Comparison of ENCODE assay signal across 21 cellular contexts in the genomic region with DNA sequence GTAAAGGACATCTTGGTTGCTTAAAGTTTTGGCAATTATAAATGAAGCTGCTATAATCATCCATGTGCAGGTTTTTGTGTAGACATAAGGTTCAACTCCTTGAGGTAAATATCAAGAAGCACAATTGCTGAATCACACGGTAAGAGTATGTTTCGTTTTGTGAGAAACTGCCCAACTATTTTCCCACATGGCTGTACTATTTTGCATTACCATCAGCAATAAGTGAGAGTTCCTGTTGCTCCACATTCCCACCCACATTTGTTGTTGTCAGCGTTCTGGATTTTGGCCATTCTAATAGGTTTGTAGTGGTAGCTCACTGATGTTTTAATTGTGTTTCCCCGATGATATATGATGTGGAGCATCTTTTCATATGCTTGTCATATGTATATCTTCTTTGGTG.
"Had no signal": no experiment of that assay in that cellular context is flagged by ENCODE, and none has a peak within 500 bp of the region (broad histone marks: within the 10 kb centered on the region; RNA-seq: fewer than 3 reads in every experiment).

No MANE protein-coding gene starts in this region.

- H3K27me3 ChIP-seq: Peyer's patch, SJCRH30 had no signal

- H3K27ac ChIP-seq: Peyer's patch, SJCRH30 had no signal

- ATAC-seq: PC-3, Right ventricle myocardium inferior, SK-N-SH treated with all-trans-retinoic acid at 6 μM for 48 hours had no signal

- H3K4me3 ChIP-seq: Peyer's patch, SJCRH30 had no signal

- H3K4me1 ChIP-seq: Peyer's patch had no signal

- H3K36me3 ChIP-seq: Peyer's patch, SJCRH30 had no signal

- H3K9me3 ChIP-seq: Peyer's patch, SJCRH30 had no signal

- DNase-seq: KBM-7; MV-4-11; NCI-H1048; NCI-H1105; NCI-H1417 treated with DMSO at 0.1 percent for 48 hours; NCI-H187; NCI-H2029; NCI-H2081 treated with DMSO at 0.1 percent for 48 hours; NCI-H2171; NCI-H226; NCI-H446; NCI-H510A; NCI-H524 treated with DMSO at 0.1 percent for 48 hours; NCI-H774; NK-92 treated with Interleukin-12 subunit alpha and Interleukin-12 subunit beta, amount 100 ng/mL, for 24 hours; PC-3; Peyer's patch; SHP77 treated with DMSO at 0.1 percent for 48 hours; SJCRH30 had no signal
